In the genomic region with DNA sequence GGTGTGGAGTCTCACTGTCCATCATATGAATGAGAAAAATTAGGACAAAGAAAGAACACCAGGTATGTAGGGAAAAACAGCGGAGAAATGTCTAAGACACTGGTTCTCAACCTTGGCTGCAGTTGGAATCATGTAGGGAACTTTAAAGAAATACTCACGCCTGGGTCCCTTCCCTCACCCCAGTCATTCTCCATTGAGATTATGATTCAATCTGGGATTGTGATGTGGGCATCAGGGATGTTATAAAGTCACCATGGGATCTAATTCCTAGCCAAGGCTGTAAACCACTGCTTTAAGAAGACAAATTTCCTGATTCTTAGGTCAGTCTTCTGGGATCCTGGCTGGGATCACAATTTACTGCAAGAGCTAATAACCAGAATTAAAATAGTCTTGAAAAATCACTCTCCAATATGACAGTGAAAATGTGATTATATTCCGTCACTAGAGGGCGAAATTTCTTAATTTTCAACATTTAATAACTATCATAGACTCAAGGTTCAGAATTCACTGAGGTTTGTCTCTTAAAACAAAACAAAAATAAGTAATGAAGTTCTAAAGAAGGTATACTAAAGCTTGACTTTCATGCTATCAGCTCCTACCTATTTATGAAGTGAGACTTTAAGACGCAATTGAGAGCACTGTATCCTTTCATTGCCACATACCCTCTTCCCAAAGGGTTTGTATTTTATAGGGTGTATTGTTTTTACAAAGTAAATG, we compare ENCODE assay signal across 8 cellular contexts.
DNase-seq lines count a peak whose midpoint lies in the region; ATAC-seq and TF ChIP-seq lines count a peak whose summit lies in the region.

No MANE protein-coding gene starts in this region.

- no peak overlapping the region for H3K9ac ChIP-seq in SK-N-SH

- peak; percentile 65 for TF ChIP-seq RAD21 in SK-N-SH (IDR thresholded peaks at IDR 0.05; ENCODE audit: low read length)

- H3K4me1 Mint-ChIP-seq in CD8-positive, alpha-beta T cell (ENCODE audit: low read depth): no peaks in the 10 kb centered on the region

- intact Hi-C loops in CD8-positive, alpha-beta T cell (cut with DNase I, micrococcal nuclease): loop anchor here (1.0 to 10.0 kb wide), 9 partner anchors 82 to 952 kb away; no protein-coding TSS in a partner anchor
- intact Hi-C loops in vagina (cut with DNase I): no loop called here

- H3K9me3 ChIP-seq in CD8-positive, alpha-beta T cell (ENCODE audit: low read length): no peaks in the 10 kb centered on the region
- H3K9me3 ChIP-seq in SK-N-SH (no peaks in the 10 kb centered on the region), suprapubic skin (no peaks in the 10 kb centered on the region), vagina (no peaks in the 10 kb centered on the region)

- no peak overlapping the region for H3K4me3 ChIP-seq in CD8-positive, alpha-beta T cell (ENCODE audit: low read depth, low read length)
- no peak overlapping the region for H3K4me3 ChIP-seq in SK-N-SH (ENCODE audit: low read depth in 2 of 2, low read length in 1 of 2)
- no peak overlapping the region for H3K4me3 ChIP-seq in suprapubic skin
- no peak overlapping the region for H3K4me3 ChIP-seq in vagina

- WGBS in SK-N-SH (ENCODE audit: low lambda C conversion rate): 55% methylated on average over 5 of the region's 5 CpGs
- 53% methylated on average over 5 of the region's 5 CpGs for WGBS in suprapubic skin

- no peaks in the 10 kb centered on the region for H3K27me3 ChIP-seq in CD8-positive, alpha-beta T cell (ENCODE audit: insufficient read depth, low read length)
- H3K27me3 ChIP-seq in SK-N-SH (ENCODE audit: insufficient read depth): no peaks in the 10 kb centered on the region; the same call in 1 of the 2 replicates
- no peaks in the 10 kb centered on the region for H3K27me3 ChIP-seq in suprapubic skin
- no peaks in the 10 kb centered on the region for H3K27me3 ChIP-seq in vagina

- H3F3A ChIP-seq in SK-N-SH (replicated peaks; ENCODE audit: insufficient read depth): no peaks in the 10 kb centered on the region

- no peaks in the 10 kb centered on the region for H3K9me2 ChIP-seq in SK-N-SH

- H3K27ac Mint-ChIP-seq in CD8-positive, alpha-beta T cell: no peak overlapping the region

- H4K20me1 ChIP-seq in SK-N-SH (ENCODE audit: insufficient read depth): no peaks in the 10 kb centered on the region

- no peak for DNase-seq in CD8-positive, alpha-beta T cell
- DNase-seq in SK-N-SH: peak; percentile 30
- DNase-seq in globus pallidus (ENCODE audit: low spot score): peak; percentile 41
- DNase-seq in suprapubic skin (ENCODE audit: low spot score in 2 of 2): no peak
- no peak for DNase-seq in COR-L47 (lab: John Stamatoyannopoulos, UW)
- no peak for DNase-seq in vagina (ENCODE audit: extremely low spot score in 2 of 2)
- DNase-seq in AG08396 (ENCODE audit: low spot score): no peak

- H3K4me3 Mint-ChIP-seq in CD8-positive, alpha-beta T cell: no peak overlapping the region

- H3K4me2 ChIP-seq in SK-N-SH: no peak overlapping the region

- no peaks in the 10 kb centered on the region for H3K36me3 ChIP-seq in CD8-positive, alpha-beta T cell (ENCODE audit: insufficient read depth, low read length)
- H3K36me3 ChIP-seq in SK-N-SH (replicated peaks in 1 of 2; ENCODE audit: control insufficient read depth in 1 of 2, insufficient read depth in 2 of 2, low read length in 1 of 2) (no peaks in the 10 kb centered on the region), suprapubic skin (no peaks in the 10 kb centered on the region), vagina (no peaks in the 10 kb centered on the region)

- POLR2A ChIA-PET in CD8-positive, alpha-beta T cell (lab: Charles Lee): interaction anchor here (0.7 kb wide), 1 partner anchor 9 kb away, joined by 3 read pairs; no protein-coding TSS in a partner anchor
- POLR2A ChIA-PET in SK-N-SH (lab: Yijun Ruan, JAX): no interaction called here

- TF ChIP-seq CTCF in CD8-positive, alpha-beta T cell (IDR thresholded peaks at IDR 0.05): peak; percentile 64
- peak; percentile 67 for TF ChIP-seq CTCF in SK-N-SH (IDR thresholded peaks at IDR 0.05)
- TF ChIP-seq CTCF in suprapubic skin (IDR thresholded peaks at IDR 0.05): peak; percentile 19 to 22
- TF ChIP-seq CTCF in vagina (IDR thresholded peaks at IDR 0.05): peak in 1 of 3 experiments; percentile 22

- no peaks in the 10 kb centered on the region for H3K36me3 Mint-ChIP-seq in CD8-positive, alpha-beta T cell

- H3K27me3 Mint-ChIP-seq in CD8-positive, alpha-beta T cell (ENCODE audit: low read depth): peaks cover 4% of the 10 kb centered on the region

- ATAC-seq in CD8-positive, alpha-beta T cell: no peak
- peak; percentile 50 for ATAC-seq in HG02885 (IDR thresholded peaks at IDR 0.05; ENCODE audit: poor library complexity, unreplicated experiment)

- TF ChIP-seq POLR2A in suprapubic skin (IDR thresholded peaks at IDR 0.05) (no peak), vagina (IDR thresholded peaks at IDR 0.05) (no peak)

- TF ChIP-seq EP300 in SK-N-SH (IDR thresholded peaks at IDR 0.05; ENCODE audit: borderline replicate concordance in 1 of 2, low read depth in 1 of 2, low read length in 1 of 2) (no peak), suprapubic skin (IDR thresholded peaks at IDR 0.05) (no peak)

- H3K27ac ChIP-seq in CD8-positive, alpha-beta T cell (ENCODE audit: low read depth, low read length): no peak overlapping the region
- H3K27ac ChIP-seq in SK-N-SH (ENCODE audit: low read depth in 2 of 2, low read length in 1 of 2) (no peak overlapping the region), suprapubic skin (no peak overlapping the region), vagina (no peak overlapping the region)

- H3K9me3 Mint-ChIP-seq in CD8-positive, alpha-beta T cell: no peaks in the 10 kb centered on the region

- H2AFZ ChIP-seq in SK-N-SH (ENCODE audit: low read depth): no peak overlapping the region; the same call in 1 of the 2 replicates

- no peaks in the 10 kb centered on the region for H3K4me1 ChIP-seq in CD8-positive, alpha-beta T cell (ENCODE audit: insufficient read depth, low read length)
- H3K4me1 ChIP-seq in SK-N-SH (ENCODE audit: control insufficient read depth in 1 of 2, insufficient read depth in 2 of 2, low read depth in 1 of 2, low read length in 1 of 2): no peaks in the 10 kb centered on the region
- H3K4me1 ChIP-seq in suprapubic skin: no peaks in the 10 kb centered on the region
- no peaks in the 10 kb centered on the region for H3K4me1 ChIP-seq in vagina

- CTCF ChIA-PET in CD8-positive, alpha-beta T cell (lab: Charles Lee): interaction anchor here (0.6 to 2.3 kb wide), 21 partner anchors 9 to 1239 kb away, joined by 3 to 13 read pairs (median 4); no protein-coding TSS in a partner anchor
- CTCF ChIA-PET in SK-N-SH (lab: Yijun Ruan, JAX): interaction anchor here (0.6 to 3.5 kb wide), 40 partner anchors 9 to 296 kb away, joined by 3 to 21 read pairs (median 4); a partner anchor contains a TSS

- H3K79me2 ChIP-seq in SK-N-SH (ENCODE audit: insufficient read depth): no peaks in the 10 kb centered on the region

TF ChIP-seq in SK-N-SH, 30 proteins besides CTCF, POLR2A, EP300 and RAD21:
- TF ChIP-seq, protein P1, sequence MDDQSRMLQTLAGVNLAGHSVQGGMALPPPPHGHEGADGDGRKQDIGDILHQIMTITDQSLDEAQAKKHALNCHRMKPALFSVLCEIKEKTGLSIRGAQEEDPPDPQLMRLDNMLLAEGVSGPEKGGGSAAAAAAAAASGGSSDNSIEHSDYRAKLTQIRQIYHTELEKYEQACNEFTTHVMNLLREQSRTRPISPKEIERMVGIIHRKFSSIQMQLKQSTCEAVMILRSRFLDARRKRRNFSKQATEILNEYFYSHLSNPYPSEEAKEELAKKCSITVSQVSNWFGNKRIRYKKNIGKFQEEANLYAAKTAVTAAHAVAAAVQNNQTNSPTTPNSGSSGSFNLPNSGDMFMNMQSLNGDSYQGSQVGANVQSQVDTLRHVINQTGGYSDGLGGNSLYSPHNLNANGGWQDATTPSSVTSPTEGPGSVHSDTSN (IDR thresholded peaks at IDR 0.05): no peak
- TF ChIP-seq GATA2 (CRISPR knock-in tag; IDR thresholded peaks at IDR 0.05) (no peak), POLR2AphosphoS5 (IDR thresholded peaks at IDR 0.05; ENCODE audit: low read depth, low read length) (no peak), SMC3 (IDR thresholded peaks at IDR 0.05; ENCODE audit: low read depth, low read length) (peak; percentile 26; the same call in 1 of the 2 replicates)
- TF ChIP-seq, protein P2, sequence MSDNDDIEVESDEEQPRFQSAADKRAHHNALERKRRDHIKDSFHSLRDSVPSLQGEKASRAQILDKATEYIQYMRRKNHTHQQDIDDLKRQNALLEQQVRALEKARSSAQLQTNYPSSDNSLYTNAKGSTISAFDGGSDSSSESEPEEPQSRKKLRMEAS (IDR thresholded peaks at IDR 0.05; ENCODE audit: low read depth): no peak
TF ChIP-seq in SK-N-SH: peak in this region for 1.

Comparison
In these comparisons a context has a peak if more than half of its experiments do, and no peak if none do; other contexts are left out.
1. DNase-seq: peak in SK-N-SH (single experiment) and globus pallidus (single experiment); none in CD8-positive, alpha-beta T cell (0 of 7), suprapubic skin (0 of 2), COR-L47 (single experiment), vagina (0 of 2) and AG08396 (single experiment).